8 cellular contexts compared by ENCODE assay signal in genomic region chr3:100400782-100401673, GRCh38. TPM values are rescaled to one million over a fixed set of nuclear protein-coding genes. Genes with fewer than 3 reads are reported as not detected.
DNase-seq lines count a peak whose midpoint lies in the region; ATAC-seq and TF ChIP-seq lines count a peak whose summit lies in the region.

TSS of gene LNP1 (plus strand) at chr3:100401539. CDS start at chr3:100429730, 28,191 bp downstream.
TSS of gene TOMM70 (minus strand) at chr3:100401089. CDS start at chr3:100400949, 140 bp downstream.

- no peaks in the 10 kb centered on the region for H3K36me3 ChIP-seq in GM06990 (ENCODE audit: control insufficient read depth, insufficient read depth, low read length)

- TF ChIP-seq CTCF in GM06990 (IDR thresholded peaks at IDR 0.05; ENCODE audit: insufficient read depth, low read length, poor library complexity, severe bottlenecking) (no peak), NB4 (IDR thresholded peaks at IDR 0.05; ENCODE audit: low read depth, low read length) (no peak)

- peak; percentile 92 for ATAC-seq in HG02571 (IDR thresholded peaks at IDR 0.05; ENCODE audit: unreplicated experiment)

- DNase-seq in GM06990 (ENCODE audit: extremely low read depth, insufficient read length) = peak; percentile 93
- DNase-seq in NB4 (ENCODE audit: low read depth) = peak; percentile 97
- DNase-seq in SK-N-DZ (ENCODE audit: low spot score) = peak; percentile 98
- DNase-seq in activated naive CD4-positive, alpha-beta T cell treated with anti-CD3 and anti-CD28 coated beads, Interleukin-2, amount 50 U/mL, for 16 hours = peak; percentile 97
- peak; percentile 97 for DNase-seq in globus pallidus (ENCODE audit: low spot score)
- DNase-seq in non-pigmented ciliary epithelial cell (ENCODE audit: low read depth) = peak; percentile 86
- DNase-seq in superior temporal gyrus (ENCODE audit: extremely low spot score) = peak; percentile 99

- H3K4me3 ChIP-seq in GM06990 (replicated peaks; ENCODE audit: low read depth, low read length) (peak within 1 kb of the TSS; percentile 81), NB4 (ENCODE audit: low read depth, low read length) (peak within 1 kb of the TSS; percentile 94)

- H3K27me3 ChIP-seq in GM06990 (replicated peaks; ENCODE audit: control insufficient read depth, insufficient read depth, low read length) = no peaks in the 10 kb centered on the region

- peak; percentile 87 for TF ChIP-seq POLR2A in NB4 (IDR thresholded peaks at IDR 0.05; ENCODE audit: extremely low read depth, insufficient read length)

RNA-seq across cellular contexts. Expression of gene LNP1, which starts in this region (rescaled TPM):
- polyA plus RNA-seq in SK-N-DZ (2014; cell fraction: cytosol; rRNA removed) = 17.1 and 18.7 TPM in 2 replicates
- polyA plus RNA-seq in SK-N-DZ (2014; cell fraction: nucleus; rRNA removed) = 8.0 and 8.3 TPM in 2 replicates

RNA-seq across cellular contexts. Expression of gene TOMM70, which starts in this region (rescaled TPM):
- 74.8 and 83.2 TPM in 2 replicates for polyA plus RNA-seq in SK-N-DZ (2014; cell fraction: cytosol; rRNA removed)
- 27.1 and 37.2 TPM in 2 replicates for polyA plus RNA-seq in SK-N-DZ (2014; cell fraction: nucleus; rRNA removed)

Comparison
In these comparisons a context has a peak if more than half of its experiments do, and no peak if none do; other contexts are left out.
1. Peak in every context shown above with its lines: DNase-seq, ATAC-seq and H3K4me3 ChIP-seq.